ENCODE assay signal across 11 cellular contexts in the genomic region with DNA sequence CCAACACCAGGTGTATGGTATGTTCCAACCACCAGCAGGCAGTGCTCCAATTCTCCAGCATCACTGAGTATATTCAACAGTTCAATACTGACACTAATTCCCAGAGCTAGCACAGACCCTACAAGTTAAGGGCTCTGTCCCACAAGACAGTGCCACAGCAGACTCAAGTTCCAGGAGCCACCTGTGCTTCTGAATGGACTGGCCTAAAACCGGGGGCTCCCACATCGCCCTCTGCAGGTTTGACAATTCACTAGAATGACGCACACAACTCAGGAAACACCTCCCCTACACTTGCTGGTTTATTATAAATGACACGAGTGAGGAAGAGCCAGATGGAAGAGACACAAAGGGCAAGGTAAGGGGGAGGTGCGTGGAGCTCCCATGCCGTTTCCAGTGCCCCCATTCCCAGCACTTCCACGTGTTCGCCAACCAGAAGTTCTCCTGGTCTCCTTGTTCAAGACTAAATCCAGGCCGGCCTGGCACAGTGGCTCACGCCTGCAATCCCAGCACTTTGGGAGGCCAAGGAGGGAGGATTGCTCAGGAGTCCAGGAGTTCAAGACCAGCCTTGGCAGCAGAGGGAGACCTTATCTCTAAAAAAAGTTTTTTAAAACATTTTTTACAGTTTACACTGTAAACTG. TPM values are rescaled to one million over a fixed set of nuclear protein-coding genes. Genes with fewer than 3 reads are reported as not detected.
DNase-seq lines count a peak whose midpoint lies in the region; ATAC-seq and TF ChIP-seq lines count a peak whose summit lies in the region.
"Had no signal": no experiment of that assay in that cellular context is flagged by ENCODE, and none has a peak within 500 bp of the region (broad histone marks: within the 10 kb centered on the region; RNA-seq: fewer than 3 reads in every experiment).

No MANE protein-coding gene starts in this region.

- intact Hi-C loops in right lobe of liver (cut with DNase I): loop anchor here (10.0 kb wide), 1 partner anchor 49 kb away; no protein-coding TSS in a partner anchor
- intact Hi-C loops in CD8-positive, alpha-beta T cell (cut with DNase I, micrococcal nuclease): no loop called here

- ATAC-seq in right lobe of liver (no peak), GM18909 (IDR thresholded peaks at IDR 0.05; ENCODE audit: poor library complexity, unreplicated experiment) (no peak)
- ATAC-seq in CD8-positive, alpha-beta T cell: no peak

- no peaks in the 10 kb centered on the region for H3K36me3 ChIP-seq in WERI-Rb-1
- H3K36me3 ChIP-seq in right lobe of liver: no peaks in the 10 kb centered on the region
- H3K36me3 ChIP-seq in CD8-positive, alpha-beta T cell (ENCODE audit: insufficient read depth, low read length): no peaks in the 10 kb centered on the region

- no peak overlapping the region for H3K27ac Mint-ChIP-seq in CD8-positive, alpha-beta T cell
- H3K27ac Mint-ChIP-seq: activated naive CD4-positive, alpha-beta T cell treated with anti-CD3 and anti-CD28 coated beads, Interleukin-2, amount 50 U/mL, for 72 hours; T-helper 1 cell treated with Interleukin-12 subunit alpha and Interleukin-12 subunit beta and Interleukin-4 antibody, amounts not matched to agents 30 μg/mL and 1 μg/mL, for 36 hours had no signal

- H3K9me3 ChIP-seq in WERI-Rb-1 (ENCODE audit: severe bottlenecking) (no peaks in the 10 kb centered on the region), right lobe of liver (no peaks in the 10 kb centered on the region)
- H3K9me3 ChIP-seq in CD8-positive, alpha-beta T cell (ENCODE audit: low read length): no peaks in the 10 kb centered on the region

- 42% methylated on average over 4 of the region's 10 CpGs for WGBS in right lobe of liver (ENCODE audit: insufficient coverage, low coverage, low lambda C conversion rate, missing lambda C conversion rate)

- CTCF ChIA-PET in CD8-positive, alpha-beta T cell (lab: Charles Lee): interaction anchor here (1.1 to 6.7 kb wide), 3 partner anchors 24 to 52 kb away, joined by 3 to 60 read pairs (median 22); no protein-coding TSS in a partner anchor

- no peaks in the 10 kb centered on the region for H3K4me1 ChIP-seq in right lobe of liver
- no peaks in the 10 kb centered on the region for H3K4me1 ChIP-seq in CD8-positive, alpha-beta T cell (ENCODE audit: insufficient read depth, low read length)

- peak; percentile 35 for DNase-seq in SIG-M5 treated with dmso at 0.1 percent for 504 hours (lab: John Stamatoyannopoulos, UW; ENCODE audit: unreplicated experiment)
- no peak for DNase-seq in SIG-M5 (lab: John Stamatoyannopoulos, UW)
- no peak for DNase-seq in HFF-Myc (ENCODE audit: extremely low read depth, low read depth)
- peak; percentile 80 for DNase-seq in WERI-Rb-1
- DNase-seq in right lobe of liver: peak in 2 of 3 donors; percentile 12 to 22
- no peak for DNase-seq in CD8-positive, alpha-beta T cell
- DNase-seq in EL: no peak
- DNase-seq: stimulated activated CD4-positive, alpha-beta T cell treated with anti-CD3 and anti-CD28 coated beads, Interleukin-2, amount 100 ng/mL, for 24 hours had no signal

- H3K27me3 ChIP-seq in WERI-Rb-1 (ENCODE audit: insufficient read depth, low read depth, severe bottlenecking): no peaks in the 10 kb centered on the region
- H3K27me3 ChIP-seq in right lobe of liver: no peaks in the 10 kb centered on the region
- no peaks in the 10 kb centered on the region for H3K27me3 ChIP-seq in CD8-positive, alpha-beta T cell (ENCODE audit: insufficient read depth, low read length)

- peak overlapping the region; percentile 90 for H3K27ac ChIP-seq in WERI-Rb-1
- H3K27ac ChIP-seq in right lobe of liver: no peak overlapping the region
- no peak overlapping the region for H3K27ac ChIP-seq in CD8-positive, alpha-beta T cell (ENCODE audit: low read depth, low read length)

- H3K4me1 Mint-ChIP-seq in CD8-positive, alpha-beta T cell (ENCODE audit: low read depth): no peaks in the 10 kb centered on the region

- TF ChIP-seq CTCF in HFF-Myc (IDR thresholded peaks at IDR 0.05; ENCODE audit: low read depth, low read length, missing control alignments): peak; percentile 37
- TF ChIP-seq CTCF in WERI-Rb-1 (IDR thresholded peaks at IDR 0.05; ENCODE audit: low read depth, low read length): peak; percentile 74
- TF ChIP-seq CTCF in right lobe of liver (IDR thresholded peaks at IDR 0.05): no peak
- TF ChIP-seq CTCF in CD8-positive, alpha-beta T cell (IDR thresholded peaks at IDR 0.05): no peak

- H3K9me3 Mint-ChIP-seq in CD8-positive, alpha-beta T cell: no peaks in the 10 kb centered on the region
- H3K9me3 Mint-ChIP-seq: activated naive CD4-positive, alpha-beta T cell treated with anti-CD3 and anti-CD28 coated beads, Interleukin-2, amount 50 U/mL, for 72 hours; T-helper 1 cell treated with Interleukin-12 subunit alpha and Interleukin-12 subunit beta and Interleukin-4 antibody, amounts not matched to agents 30 μg/mL and 1 μg/mL, for 36 hours had no signal

- TF ChIP-seq POLR2A in right lobe of liver (IDR thresholded peaks at IDR 0.05): no peak

- POLR2A ChIA-PET in CD8-positive, alpha-beta T cell (lab: Charles Lee): no interaction called here

- no peaks in the 10 kb centered on the region for H3K36me3 Mint-ChIP-seq in CD8-positive, alpha-beta T cell
- H3K36me3 Mint-ChIP-seq: activated naive CD4-positive, alpha-beta T cell treated with anti-CD3 and anti-CD28 coated beads, Interleukin-2, amount 50 U/mL, for 72 hours had no signal

- H3K4me3 Mint-ChIP-seq in CD8-positive, alpha-beta T cell: no peak overlapping the region
- H3K4me3 Mint-ChIP-seq: T-helper 1 cell treated with Interleukin-12 subunit alpha and Interleukin-12 subunit beta and Interleukin-4 antibody, amounts not matched to agents 30 μg/mL and 1 μg/mL, for 36 hours had no signal

- peaks cover 14% of the 10 kb centered on the region for H3K27me3 Mint-ChIP-seq in CD8-positive, alpha-beta T cell (ENCODE audit: low read depth)

- H3K4me3 ChIP-seq in HFF-Myc (replicated peaks; ENCODE audit: low read depth, low read length): no peak overlapping the region
- no peak overlapping the region for H3K4me3 ChIP-seq in WERI-Rb-1 (ENCODE audit: low read depth, low read length)
- H3K4me3 ChIP-seq in right lobe of liver: no peak overlapping the region
- no peak overlapping the region for H3K4me3 ChIP-seq in CD8-positive, alpha-beta T cell (ENCODE audit: low read depth, low read length)

RNA-seq across cellular contexts. Expression of gene ATP6V1B1, which starts 12.2 kb away (rescaled TPM):
- under 1 TPM in 1 of 6 experiments, not detected in 5; 0.44 TPM for total RNA-seq in right lobe of liver
- not detected for total RNA-seq in CD8-positive, alpha-beta T cell

RNA-seq across cellular contexts. Expression of gene VAX2, which starts 23.1 kb away (rescaled TPM):
- not detected for total RNA-seq in right lobe of liver
- not detected for total RNA-seq in CD8-positive, alpha-beta T cell

RNA-seq across cellular contexts. Expression of gene ANKRD53, which starts 54.9 kb away (rescaled TPM):
- under 1 TPM in 5 of 6 experiments, not detected in 1; 0.25 to 0.93 (median 0.50) TPM for total RNA-seq in right lobe of liver
- 1 to 10 TPM in 1 of 2 experiments, under 1 TPM in 1; 0.69 to 1.7 TPM for total RNA-seq in CD8-positive, alpha-beta T cell

Comparison
In these comparisons a context has a peak if more than half of its experiments do, and no peak if none do; other contexts are left out.
1. DNase-seq: peak in SIG-M5 treated with dmso at 0.1 percent for 504 hours (single experiment), WERI-Rb-1 (single experiment) and right lobe of liver (2 of 3); none in SIG-M5 (single experiment), HFF-Myc (single experiment), CD8-positive, alpha-beta T cell (0 of 7) and EL (single experiment).
2. CTCF ChIP-seq: peak in HFF-Myc (single experiment) and WERI-Rb-1 (single experiment); none in right lobe of liver (0 of 4) and CD8-positive, alpha-beta T cell (single experiment).
3. intact Hi-C loops: an anchor here in right lobe of liver (10.0 kb wide); none called in CD8-positive, alpha-beta T cell.